13 cellular contexts compared by ENCODE assay signal in the genomic region with DNA sequence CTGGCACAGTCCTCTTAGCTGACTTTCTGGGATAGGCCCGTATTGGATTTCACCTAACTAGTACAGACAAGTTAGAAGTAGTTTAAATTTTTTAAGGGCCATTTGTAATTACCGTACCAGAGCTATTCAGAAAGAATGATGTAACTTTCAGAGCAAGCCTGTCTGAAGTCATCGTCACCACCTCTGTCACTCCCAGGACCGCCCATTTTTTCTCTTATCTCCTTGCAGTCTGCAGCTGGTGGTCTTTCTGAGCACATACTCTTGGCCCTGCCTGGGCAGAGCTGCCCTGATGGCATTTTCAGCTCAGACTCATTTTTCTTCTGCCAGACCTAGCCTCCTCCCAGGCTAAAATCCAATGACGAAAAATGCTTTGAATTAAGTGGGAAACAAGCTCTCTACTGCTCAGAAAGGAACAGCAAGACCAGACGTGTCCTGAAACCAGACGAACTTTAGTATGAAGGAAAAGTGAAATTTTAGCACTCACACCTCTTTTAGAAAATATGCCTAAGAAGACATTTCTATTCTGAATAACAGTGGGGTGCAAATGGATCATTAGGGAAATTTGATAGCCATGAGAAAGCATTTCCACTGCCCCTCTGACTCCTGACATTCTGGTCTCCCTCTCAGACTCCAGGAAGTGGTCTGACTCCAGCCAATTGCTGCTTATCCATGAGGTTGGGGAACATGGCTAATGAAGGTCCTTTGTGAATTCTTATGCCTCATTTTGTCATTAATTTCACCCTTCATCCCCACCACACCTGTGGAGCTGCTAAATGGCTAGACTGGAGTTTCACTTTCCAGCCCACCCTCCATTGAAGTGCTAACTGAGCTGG.
"Had no signal": no experiment of that assay in that cellular context is flagged by ENCODE, and none has a peak within 500 bp of the region (broad histone marks: within the 10 kb centered on the region; RNA-seq: fewer than 3 reads in every experiment).

No MANE protein-coding gene starts in this region.

- H3K27me3 Mint-ChIP-seq: activated naive CD4-positive, alpha-beta T cell treated with anti-CD3 and anti-CD28 coated beads, Interleukin-2, amount 10 ng/mL, durations not matched to agents 7 days and 5 days; activated T-cell treated with anti-CD3 and anti-CD28 coated beads, Interleukin-2, amount 50 U/mL, for 24 hours; naive thymus-derived CD8-positive, alpha-beta T cell had no signal

- H3K27ac ChIP-seq: left lung, transverse colon had no signal

- H3K27ac Mint-ChIP-seq: activated naive CD4-positive, alpha-beta T cell treated with anti-CD3 and anti-CD28 coated beads, Interleukin-2, amount 10 ng/mL, durations not matched to agents 7 days and 5 days; activated T-cell treated with anti-CD3 and anti-CD28 coated beads, Interleukin-2, amount 50 U/mL, for 24 hours; naive thymus-derived CD8-positive, alpha-beta T cell had no signal

- H3K4me1 Mint-ChIP-seq: activated naive CD4-positive, alpha-beta T cell treated with anti-CD3 and anti-CD28 coated beads, Interleukin-2, amount 10 ng/mL, durations not matched to agents 7 days and 5 days; naive thymus-derived CD8-positive, alpha-beta T cell had no signal

- H3K9me3 Mint-ChIP-seq: activated naive CD4-positive, alpha-beta T cell treated with anti-CD3 and anti-CD28 coated beads, Interleukin-2, amount 10 ng/mL, durations not matched to agents 7 days and 5 days; activated T-cell treated with anti-CD3 and anti-CD28 coated beads, Interleukin-2, amount 50 U/mL, for 24 hours; naive thymus-derived CD8-positive, alpha-beta T cell had no signal

- H3K36me3 ChIP-seq: left lung, transverse colon had no signal

- H3K4me1 ChIP-seq: left lung, transverse colon had no signal

- ATAC-seq: left lung; naive thymus-derived CD8-positive, alpha-beta T cell had no signal

- H3K36me3 Mint-ChIP-seq: activated naive CD4-positive, alpha-beta T cell treated with anti-CD3 and anti-CD28 coated beads, Interleukin-2, amount 10 ng/mL, durations not matched to agents 7 days and 5 days; naive thymus-derived CD8-positive, alpha-beta T cell had no signal

- H3K27me3 ChIP-seq: left lung, transverse colon had no signal

- H3K4me3 Mint-ChIP-seq: activated naive CD4-positive, alpha-beta T cell treated with anti-CD3 and anti-CD28 coated beads, Interleukin-2, amount 10 ng/mL, durations not matched to agents 7 days and 5 days; activated T-cell treated with anti-CD3 and anti-CD28 coated beads, Interleukin-2, amount 50 U/mL, for 24 hours; naive thymus-derived CD8-positive, alpha-beta T cell had no signal

- DNase-seq: activated CD4-positive, alpha-beta T cell treated with anti-CD3 and anti-CD28 coated beads, Interleukin-2, amount 50 U/mL, for 48 hours; activated naive CD4-positive, alpha-beta T cell treated with anti-CD3 and anti-CD28 coated beads, Interleukin-2, amount 10 ng/mL, durations not matched to agents 7 days and 5 days; activated T-cell treated with anti-CD3 and anti-CD28 coated beads, Interleukin-2, amount 50 U/mL, for 24 hours; central memory CD4-positive, alpha-beta T cell; cortex of kidney; effector CD4-positive, alpha-beta T cell; kidney; left lung; naive thymus-derived CD8-positive, alpha-beta T cell; stimulated activated CD4-positive, alpha-beta T cell treated with anti-CD3 and anti-CD28 coated beads, Interleukin-4, amount 100 ng/mL, for 24 hours; stimulated activated naive CD4-positive, alpha-beta T cell; substantia nigra; transverse colon had no signal

- H3K4me3 ChIP-seq: left lung, transverse colon had no signal
